Comparison of ENCODE assay signal across 27 cellular contexts in the genomic region with DNA sequence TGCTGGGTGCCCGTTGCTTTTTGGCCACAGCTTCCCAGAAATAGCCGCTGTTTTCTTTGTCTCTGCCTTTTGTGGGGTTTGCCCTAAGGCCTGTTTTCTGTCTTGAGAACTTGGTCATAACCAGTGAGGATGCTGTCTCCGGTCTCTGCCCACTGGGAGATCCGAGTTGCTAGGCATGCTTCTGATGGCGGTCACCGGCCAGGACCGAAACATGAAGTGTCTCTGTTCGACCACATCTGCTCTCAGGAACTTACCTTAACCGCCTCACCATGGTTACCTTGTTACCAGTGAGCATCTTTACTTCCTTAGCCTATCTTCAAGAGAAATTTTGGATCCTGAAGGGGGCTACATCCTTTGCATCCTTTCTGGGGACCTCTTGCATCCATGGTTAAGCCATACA.
"Had no signal": no experiment of that assay in that cellular context is flagged by ENCODE, and none has a peak within 500 bp of the region (broad histone marks: within the 10 kb centered on the region; RNA-seq: fewer than 3 reads in every experiment).

No MANE protein-coding gene starts in this region.

- H3K4me1 ChIP-seq: colonic mucosa, gastrocnemius medialis, testis had no signal

- H3K36me3 ChIP-seq: colonic mucosa, esophagus muscularis mucosa, gastrocnemius medialis, left ventricle myocardium inferior, neutrophil had no signal

- H3K27ac ChIP-seq: colonic mucosa, dorsolateral prefrontal cortex, esophagus muscularis mucosa, gastrocnemius medialis, left ventricle myocardium inferior, neutrophil, pancreas, testis had no signal

- ATAC-seq: activated T-cell treated with anti-CD3 and anti-CD28 coated beads, Interleukin-2, amount 50 U/mL, for 4 hours; gastrocnemius medialis; natural killer cell treated with Interleukin-12 subunit alpha and Interleukin-12 subunit beta and Interleukin-15 and Interleukin-18, amount 100 ng/mL, for 72 hours; pancreas; right cardiac atrium; stimulated activated naive B cell treated with anti-CD40 and anti-IgM and Interleukin-4, amounts not matched to agents 10 μg/mL and 1 μg/mL and 100 μg/mL, for 72 hours had no signal

- H3K27me3 ChIP-seq: colonic mucosa, dorsolateral prefrontal cortex, esophagus muscularis mucosa, gastrocnemius medialis, neutrophil, pancreas, testis had no signal

- DNase-seq: activated CD4-positive, alpha-beta T cell treated with anti-CD3 and anti-CD28 coated beads for 4 hours; activated CD4-positive, alpha-beta T cell treated with anti-CD3 and anti-CD28 coated beads, Interleukin-2, amount 50 U/mL, for 48 hours; activated CD4-positive, CD25-positive, alpha-beta regulatory T cell; activated CD8-positive, alpha-beta memory T cell treated with anti-CD3 and anti-CD28 coated beads, Interleukin-2, amount 50 U/mL, for 48 hours; activated naive CD4-positive, alpha-beta T cell treated with anti-CD3 and anti-CD28 coated beads for 36 hours; activated naive CD8-positive, alpha-beta T cell treated with anti-CD3 and anti-CD28 coated beads, Interleukin-2, amount 10 ng/mL, durations not matched to agents 7 days and 5 days; activated T-cell treated with anti-CD3 and anti-CD28 coated beads, Interleukin-2, amount 50 U/mL, for 4 hours; amygdala; colonic mucosa; gastrocnemius medialis; hypothalamus; left ventricle myocardium inferior; midbrain; pancreas; right cardiac atrium; small intestine; stimulated activated CD4-positive, alpha-beta T cell treated with anti-CD3 and anti-CD28 coated beads, Interleukin-15, amount 100 ng/mL, for 24 hours; stimulated activated naive B cell treated with anti-CD40 and anti-IgM and Interleukin-4, amounts not matched to agents 10 μg/mL and 1 μg/mL and 100 μg/mL, for 72 hours; T1000; testis had no signal

- H3K9me3 ChIP-seq: colonic mucosa, esophagus muscularis mucosa, gastrocnemius medialis, left ventricle myocardium inferior, pancreas, testis had no signal

- H3K4me3 Mint-ChIP-seq: activated naive CD4-positive, alpha-beta T cell treated with anti-CD3 and anti-CD28 coated beads for 36 hours; activated naive CD8-positive, alpha-beta T cell treated with anti-CD3 and anti-CD28 coated beads, Interleukin-2, amount 10 ng/mL, durations not matched to agents 7 days and 5 days; activated T-cell treated with anti-CD3 and anti-CD28 coated beads, Interleukin-2, amount 50 U/mL, for 4 hours; natural killer cell treated with Interleukin-12 subunit alpha and Interleukin-12 subunit beta and Interleukin-15 and Interleukin-18, amount 100 ng/mL, for 72 hours; stimulated activated naive B cell treated with anti-CD40 and anti-IgM and Interleukin-4, amounts not matched to agents 10 μg/mL and 1 μg/mL and 100 μg/mL, for 72 hours; T-helper 1 cell treated with Interleukin-12 subunit alpha and Interleukin-12 subunit beta and Interleukin-4 antibody, amounts not matched to agents 30 μg/mL and 1 μg/mL, for 36 hours; type B pancreatic cell had no signal

- H3K9me3 Mint-ChIP-seq: activated naive CD4-positive, alpha-beta T cell treated with anti-CD3 and anti-CD28 coated beads for 36 hours; activated naive CD8-positive, alpha-beta T cell treated with anti-CD3 and anti-CD28 coated beads, Interleukin-2, amount 10 ng/mL, durations not matched to agents 7 days and 5 days; activated T-cell treated with anti-CD3 and anti-CD28 coated beads, Interleukin-2, amount 50 U/mL, for 4 hours; activated T-helper 2 cell treated with anti-CD3 and anti-CD28 coated beads, Interferon-gamma antibody, Interleukin-2, Interleukin-4, amounts not matched to agents 10 μg/mL and 5 μg/mL and 100 μg/mL, durations not matched to agents 14 hours and 24 hours and 36 hours; natural killer cell treated with Interleukin-12 subunit alpha and Interleukin-12 subunit beta and Interleukin-15 and Interleukin-18, amount 100 ng/mL, for 72 hours; T-helper 1 cell treated with Interleukin-12 subunit alpha and Interleukin-12 subunit beta and Interleukin-4 antibody, amounts not matched to agents 30 μg/mL and 1 μg/mL, for 36 hours; type B pancreatic cell had no signal

- H3K27ac Mint-ChIP-seq: activated naive CD4-positive, alpha-beta T cell treated with anti-CD3 and anti-CD28 coated beads for 36 hours; activated naive CD8-positive, alpha-beta T cell treated with anti-CD3 and anti-CD28 coated beads, Interleukin-2, amount 10 ng/mL, durations not matched to agents 7 days and 5 days; activated T-helper 2 cell treated with anti-CD3 and anti-CD28 coated beads, Interferon-gamma antibody, Interleukin-2, Interleukin-4, amounts not matched to agents 10 μg/mL and 5 μg/mL and 100 μg/mL, durations not matched to agents 14 hours and 24 hours and 36 hours; natural killer cell treated with Interleukin-12 subunit alpha and Interleukin-12 subunit beta and Interleukin-15 and Interleukin-18, amount 100 ng/mL, for 72 hours; T-helper 1 cell treated with Interleukin-12 subunit alpha and Interleukin-12 subunit beta and Interleukin-4 antibody, amounts not matched to agents 30 μg/mL and 1 μg/mL, for 36 hours; type B pancreatic cell had no signal

- H3K36me3 Mint-ChIP-seq: natural killer cell treated with Interleukin-12 subunit alpha and Interleukin-12 subunit beta and Interleukin-15 and Interleukin-18, amount 100 ng/mL, for 72 hours; type B pancreatic cell had no signal

- H3K4me3 ChIP-seq: colonic mucosa, dorsolateral prefrontal cortex, esophagus muscularis mucosa, gastrocnemius medialis, left ventricle myocardium inferior, pancreas, testis had no signal

- H3K27me3 Mint-ChIP-seq: activated naive CD8-positive, alpha-beta T cell treated with anti-CD3 and anti-CD28 coated beads, Interleukin-2, amount 10 ng/mL, durations not matched to agents 7 days and 5 days; natural killer cell treated with Interleukin-12 subunit alpha and Interleukin-12 subunit beta and Interleukin-15 and Interleukin-18, amount 100 ng/mL, for 72 hours; stimulated activated naive B cell treated with anti-CD40 and anti-IgM and Interleukin-4, amounts not matched to agents 10 μg/mL and 1 μg/mL and 100 μg/mL, for 72 hours had no signal
